In the genomic region with DNA sequence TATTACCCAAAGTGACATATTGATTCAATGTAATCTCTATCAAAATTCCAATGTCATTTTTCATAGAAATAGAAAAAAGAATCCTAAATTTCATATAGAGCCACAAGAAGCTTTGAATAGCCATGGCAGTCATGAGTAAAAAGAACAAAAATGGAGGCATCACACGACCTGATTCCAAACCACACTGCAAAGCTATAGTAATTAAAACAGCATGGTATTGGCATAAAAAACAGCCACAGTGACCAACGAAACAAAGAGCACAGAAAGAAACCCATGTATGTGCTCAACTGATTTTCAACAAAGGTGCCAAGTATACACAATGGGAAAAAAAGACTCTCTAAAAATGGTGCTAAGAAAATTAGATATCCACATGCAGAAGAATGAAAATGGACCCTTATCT, we compare ENCODE assay signal across 24 cellular contexts.
DNase-seq lines count a peak whose midpoint lies in the region; ATAC-seq, FAIRE-seq and TF ChIP-seq lines count a peak whose summit lies in the region.
"Had no signal": no experiment of that assay in that cellular context is flagged by ENCODE, and none has a peak within 500 bp of the region (broad histone marks: within the 10 kb centered on the region; RNA-seq: fewer than 3 reads in every experiment).

No MANE protein-coding gene starts in this region.

- intact Hi-C loops in ovary (cut with DNase I) = no loop called here

- 62% methylated on average over 2 of the region's 2 CpGs for WGBS in A549 (ENCODE audit: missing lambda C conversion rate)
- 92 to 95% (median 95%) methylated on average over 2 of the region's 2 CpGs for WGBS in ovary, 3 donors

- TF ChIP-seq EP300 in A549 (IDR thresholded peaks at IDR 0.05) = no peak
- no peak for TF ChIP-seq EP300 in ovary (IDR thresholded peaks at IDR 0.05)

- DNase-seq in A549 (ENCODE audit: low read depth in 1 of 2, low spot score in 1 of 2) (no peak), ovary (no peak), midbrain (lab: John Stamatoyannopoulos, UW) (no peak), SKM-1 (lab: John Stamatoyannopoulos, UW; ENCODE audit: unreplicated experiment) (no peak)
- DNase-seq: ACHN; BE2C; C1 segment of cervical spinal cord; CD4-positive, alpha-beta memory T cell; CD4-positive, CD25-positive, alpha-beta regulatory T cell; CD8-positive, alpha-beta memory T cell; COR-L47; DMS 273 treated with DMSO at 0.1 percent for 48 hours; DMS153; DMS53; DMS79; DND-41; EL; GDM1 had no signal

- peaks cover 6% of the 10 kb centered on the region; the same call in 1 of the 3 replicates for H3K4me1 ChIP-seq in A549
- H3K4me1 ChIP-seq in HEK293 (ENCODE audit: control insufficient read depth, insufficient read depth, low read length) = no peaks in the 10 kb centered on the region
- H3K4me1 ChIP-seq in ovary (ENCODE audit: insufficient read depth) = no peaks in the 10 kb centered on the region
- H3K4me1 ChIP-seq: BE2C, BLaER1 had no signal

- H3K27me3 ChIP-seq in ovary = no peaks in the 10 kb centered on the region
- H3K27me3 ChIP-seq: BE2C, BLaER1 had no signal

- no peak for FAIRE-seq in A549 (lab: Jason Lieb, UNC)
- FAIRE-seq: GM12878, GM12892, GM18507 had no signal

- H3K27ac ChIP-seq in A549 (no peak overlapping the region), HEK293 (ENCODE audit: extremely low read depth, low read depth, low read length) (no peak overlapping the region), ovary (no peak overlapping the region)
- H3K27ac ChIP-seq: 22Rv1, BLaER1 had no signal

- H3K4me3 ChIP-seq in A549 (no peak overlapping the region), HEK293 (ENCODE audit: low read depth, low read length) (no peak overlapping the region), ovary (peak overlapping the region; percentile 3)
- H3K4me3 ChIP-seq: BLaER1, GM12878 had no signal

- no peak overlapping the region for H3K4me2 ChIP-seq in A549
- H3K4me2 ChIP-seq: BLaER1 had no signal

- no peak for TF ChIP-seq RAD21 in A549 (conservative IDR thresholded peaks at IDR 0.05 in 1 of 2, IDR thresholded peaks at IDR 0.05 in 1 of 2)

- TF ChIP-seq POLR2A in A549 (IDR thresholded peaks at IDR 0.05; ENCODE audit: low read length) (no peak), ovary (IDR thresholded peaks at IDR 0.05) (no peak)

- POLR2A ChIA-PET in A549 (lab: Yijun Ruan, JAX) = no interaction called here
- POLR2A ChIA-PET in HEK293 (lab: Yijun Ruan, JAX) = no interaction called here

- H3K9me3 ChIP-seq in A549 (peaks cover 8% of the 10 kb centered on the region; the same call in 2 of the 3 replicates), HEK293 (ENCODE audit: control insufficient read depth, insufficient read depth, low read depth, low read length) (no peaks in the 10 kb centered on the region), ovary (no peaks in the 10 kb centered on the region)
- H3K9me3 ChIP-seq: BE2C had no signal

- CTCF ChIA-PET in A549 (lab: Yijun Ruan, JAX) (no interaction called here), HEK293 (lab: Yijun Ruan, JAX) (interaction anchor here (0.7 kb wide), 1 partner anchor 40 kb away, joined by 4 read pairs; no protein-coding TSS in a partner anchor)

- TF ChIP-seq CTCF in A549 (IDR thresholded peaks at IDR 0.05) = no peak
- TF ChIP-seq CTCF in HEK293 (tag by site-specific recombination; IDR thresholded peaks at IDR 0.05) = no peak
- no peak for TF ChIP-seq CTCF in ovary (IDR thresholded peaks at IDR 0.05)

- H3K36me3 ChIP-seq in HEK293 (ENCODE audit: control insufficient read depth in 2 of 2, insufficient read depth in 1 of 2, low read length in 2 of 2) = peaks cover 34 to 48% of the 10 kb centered on the region in 2 experiments
- no peaks in the 10 kb centered on the region for H3K36me3 ChIP-seq in ovary
- H3K36me3 ChIP-seq: BE2C had no signal

- no peak for ATAC-seq in A549
- ATAC-seq: GM12878 had no signal

TF ChIP-seq in A549, 52 proteins besides CTCF, POLR2A, EP300 and RAD21:
- TF ChIP-seq HDAC2 (IDR thresholded peaks at IDR 0.05) = peak; percentile 76; the same call in 1 of the 2 replicates
- TF ChIP-seq, protein P1, sequence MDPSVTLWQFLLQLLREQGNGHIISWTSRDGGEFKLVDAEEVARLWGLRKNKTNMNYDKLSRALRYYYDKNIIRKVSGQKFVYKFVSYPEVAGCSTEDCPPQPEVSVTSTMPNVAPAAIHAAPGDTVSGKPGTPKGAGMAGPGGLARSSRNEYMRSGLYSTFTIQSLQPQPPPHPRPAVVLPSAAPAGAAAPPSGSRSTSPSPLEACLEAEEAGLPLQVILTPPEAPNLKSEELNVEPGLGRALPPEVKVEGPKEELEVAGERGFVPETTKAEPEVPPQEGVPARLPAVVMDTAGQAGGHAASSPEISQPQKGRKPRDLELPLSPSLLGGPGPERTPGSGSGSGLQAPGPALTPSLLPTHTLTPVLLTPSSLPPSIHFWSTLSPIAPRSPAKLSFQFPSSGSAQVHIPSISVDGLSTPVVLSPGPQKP (IDR thresholded peaks at IDR 0.05; ENCODE audit: low read depth, low read length) = no peak
- 0 out of 2 replicates have a peak, but pooled peaks have one; percentile 58 for TF ChIP-seq KDM1A (IDR thresholded peaks at IDR 0.05; ENCODE audit: low read depth)
- no peak for TF ChIP-seq BCL3 (IDR thresholded peaks at IDR 0.05)
TF ChIP-seq in A549: peak in this region for 2.

TF ChIP-seq in HEK293, 187 proteins besides CTCF, POLR2A, EP300 and RAD21:
- TF ChIP-seq ZNF670 (tag by site-specific recombination; IDR thresholded peaks at IDR 0.05; ENCODE audit: low read depth) (no peak), ZNF280D (tag by site-specific recombination; IDR thresholded peaks at IDR 0.05) (peak; percentile 90; the same call in 1 of the 2 replicates), SP7 (tag by site-specific recombination; IDR thresholded peaks at IDR 0.05) (no peak), TRIM28 (IDR thresholded peaks at IDR 0.05; ENCODE audit: borderline replicate concordance, low read length) (peak; percentile 36; the same call in 1 of the 2 replicates), WT1 (tag by site-specific recombination; IDR thresholded peaks at IDR 0.05) (no peak), GLIS2 (tag by site-specific recombination; IDR thresholded peaks at IDR 0.05) (no peak), ZNF248 (tag by site-specific recombination; IDR thresholded peaks at IDR 0.05) (no peak), SETDB1 (IDR thresholded peaks at IDR 0.05; ENCODE audit: insufficient read length, low read length) (peak; percentile 72), KLF16 (tag by site-specific recombination; IDR thresholded peaks at IDR 0.05) (no peak)
- TF ChIP-seq, protein P2, sequence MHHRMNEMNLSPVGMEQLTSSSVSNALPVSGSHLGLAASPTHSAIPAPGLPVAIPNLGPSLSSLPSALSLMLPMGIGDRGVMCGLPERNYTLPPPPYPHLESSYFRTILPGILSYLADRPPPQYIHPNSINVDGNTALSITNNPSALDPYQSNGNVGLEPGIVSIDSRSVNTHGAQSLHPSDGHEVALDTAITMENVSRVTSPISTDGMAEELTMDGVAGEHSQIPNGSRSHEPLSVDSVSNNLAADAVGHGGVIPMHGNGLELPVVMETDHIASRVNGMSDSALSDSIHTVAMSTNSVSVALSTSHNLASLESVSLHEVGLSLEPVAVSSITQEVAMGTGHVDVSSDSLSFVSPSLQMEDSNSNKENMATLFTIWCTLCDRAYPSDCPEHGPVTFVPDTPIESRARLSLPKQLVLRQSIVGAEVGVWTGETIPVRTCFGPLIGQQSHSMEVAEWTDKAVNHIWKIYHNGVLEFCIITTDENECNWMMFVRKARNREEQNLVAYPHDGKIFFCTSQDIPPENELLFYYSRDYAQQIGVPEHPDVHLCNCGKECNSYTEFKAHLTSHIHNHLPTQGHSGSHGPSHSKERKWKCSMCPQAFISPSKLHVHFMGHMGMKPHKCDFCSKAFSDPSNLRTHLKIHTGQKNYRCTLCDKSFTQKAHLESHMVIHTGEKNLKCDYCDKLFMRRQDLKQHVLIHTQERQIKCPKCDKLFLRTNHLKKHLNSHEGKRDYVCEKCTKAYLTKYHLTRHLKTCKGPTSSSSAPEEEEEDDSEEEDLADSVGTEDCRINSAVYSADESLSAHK (tag by site-specific recombination; IDR thresholded peaks at IDR 0.05) = no peak
- TF ChIP-seq, protein P3, sequence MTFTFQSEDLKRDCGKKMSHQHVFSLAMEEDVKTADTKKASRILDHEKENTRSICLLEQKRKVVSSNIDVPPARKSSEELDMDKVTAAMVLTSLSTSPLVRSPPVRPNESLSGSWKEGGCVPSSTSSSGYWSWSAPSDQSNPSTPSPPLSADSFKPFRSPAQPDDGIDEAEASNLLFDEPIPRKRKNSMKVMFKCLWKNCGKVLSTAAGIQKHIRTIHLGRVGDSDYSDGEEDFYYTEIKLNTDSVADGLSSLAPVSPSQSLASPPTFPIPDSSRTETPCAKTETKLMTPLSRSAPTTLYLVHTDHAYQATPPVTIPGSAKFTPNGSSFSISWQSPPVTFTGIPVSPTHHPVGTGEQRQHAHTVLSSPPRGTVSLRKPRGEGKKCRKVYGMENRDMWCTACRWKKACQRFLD (tag by site-specific recombination; IDR thresholded peaks at IDR 0.05) = no peak
